In genomic region chr6:2524090-2524489, GRCh38 we compare ENCODE assay signal across 13 cellular contexts.
DNase-seq lines count a peak whose midpoint lies in the region; ATAC-seq, FAIRE-seq and TF ChIP-seq lines count a peak whose summit lies in the region.
"Had no signal": no experiment of that assay in that cellular context is flagged by ENCODE, and none has a peak within 500 bp of the region (broad histone marks: within the 10 kb centered on the region; RNA-seq: fewer than 3 reads in every experiment).

No MANE protein-coding gene starts in this region.

- POLR2A ChIA-PET in endothelial cell of umbilical vein (lab: Charles Lee) = no interaction called here

- H3K4me2 ChIP-seq in endothelial cell of umbilical vein (ENCODE audit: insufficient read depth, low read length) = no peak overlapping the region

- no peak overlapping the region for H2AFZ ChIP-seq in endothelial cell of umbilical vein (ENCODE audit: low read depth, low read length)

- no peaks in the 10 kb centered on the region for H3K9me3 ChIP-seq in endothelial cell of umbilical vein (replicated peaks; ENCODE audit: control insufficient read depth, insufficient read depth, low read length)
- H3K9me3 ChIP-seq: pancreas had no signal

- no TSS peak for BruUV-seq in endothelial cell of umbilical vein (replicated peaks; lab: Mats Ljungman, UMichigan)

- no peak overlapping the region for H3K4me3 ChIP-seq in endothelial cell of umbilical vein (replicated peaks in 1 of 3; ENCODE audit: insufficient read depth in 1 of 3, low read depth in 1 of 3, low read length in 3 of 3)
- H3K4me3 ChIP-seq: pancreas had no signal

- H3K27me3 ChIP-seq in endothelial cell of umbilical vein (ENCODE audit: control insufficient read depth in 2 of 2, insufficient read depth in 2 of 2, low read length in 2 of 2) = no peaks in the 10 kb centered on the region
- H3K27me3 ChIP-seq: pancreas had no signal

- dilution Hi-C loops in endothelial cell of umbilical vein (cut with MboI; ENCODE audit: extremely low pct_ligation_motif_present, low sequenced_read_pairs) = no loop called here

- H3K27ac ChIP-seq in 22Rv1 (no peak overlapping the region), endothelial cell of umbilical vein (ENCODE audit: insufficient read depth, low read depth, low read length) (no peak overlapping the region)
- H3K27ac ChIP-seq: pancreas had no signal

- CTCF ChIA-PET in endothelial cell of umbilical vein (lab: Charles Lee) = interaction anchor here (0.5 to 1.8 kb wide), 7 partner anchors 9 to 111 kb away, joined by 3 to 8 read pairs (median 4); no protein-coding TSS in a partner anchor

- TF ChIP-seq POLR2A in endothelial cell of umbilical vein (IDR thresholded peaks at IDR 0.05; ENCODE audit: low read depth, low read length) = no peak

- H3K79me2 ChIP-seq in endothelial cell of umbilical vein (ENCODE audit: control insufficient read depth, insufficient read depth, low read length) = no peaks in the 10 kb centered on the region

- peak; percentile 10 for DNase-seq in GDM1 (lab: John Stamatoyannopoulos, UW)
- DNase-seq in NAMALWA (ENCODE audit: low spot score) = peak; percentile 52
- peak; percentile 7 for DNase-seq in endothelial cell of umbilical vein (ENCODE audit: low read depth, low spot score)
- DNase-seq in hippocampal formation (lab: John Stamatoyannopoulos, UW) = no peak
- no peak for DNase-seq in NCI-H1436 treated with DMSO at 0.1 percent for 48 hours (lab: John Stamatoyannopoulos, UW)
- DNase-seq: kidney glomerular epithelial cell, NCI-H1930, pancreas, T-helper 17 cell had no signal

- no peaks in the 10 kb centered on the region for H3K9me1 ChIP-seq in endothelial cell of umbilical vein (replicated peaks; ENCODE audit: control insufficient read depth, extremely low read depth, insufficient read depth, low read length)

- H3K9ac ChIP-seq in endothelial cell of umbilical vein (replicated peaks; ENCODE audit: extremely low read depth, insufficient read depth, low read length) = no peak overlapping the region

- peaks cover 12% of the 10 kb centered on the region for H3K4me1 ChIP-seq in endothelial cell of umbilical vein (ENCODE audit: control insufficient read depth, extremely low read depth, insufficient read depth, low read length)
- H3K4me1 ChIP-seq: pancreas had no signal

- TF ChIP-seq CTCF in 22Rv1 (IDR thresholded peaks at IDR 0.05) (peak; percentile 65), endothelial cell of umbilical vein (IDR thresholded peaks at IDR 0.05; ENCODE audit: extremely low read depth in 1 of 2, insufficient read depth in 1 of 2, low read depth in 1 of 2, low read length in 2 of 2) (peak in 1 of 2 donors; percentile 36)

- no peak for FAIRE-seq in endothelial cell of umbilical vein (lab: Jason Lieb, UNC)
- FAIRE-seq: pancreas had no signal

- no peaks in the 10 kb centered on the region for H4K20me1 ChIP-seq in endothelial cell of umbilical vein (replicated peaks; ENCODE audit: control insufficient read depth, extremely low read depth, insufficient read depth, low read length)

- H3K36me3 ChIP-seq in endothelial cell of umbilical vein (ENCODE audit: control insufficient read depth in 2 of 2, extremely low read depth in 1 of 2, insufficient read depth in 2 of 2, low read length in 2 of 2) = no peaks in the 10 kb centered on the region
- H3K36me3 ChIP-seq: pancreas had no signal

- ATAC-seq in HG03095 (IDR thresholded peaks at IDR 0.05; ENCODE audit: unreplicated experiment) = no peak
- no peak for ATAC-seq in GM21786 (IDR thresholded peaks at IDR 0.05; ENCODE audit: unreplicated experiment)
- ATAC-seq: activated T-helper 17 cell treated with anti-CD3 and anti-CD28 coated beads, Interleukin-2, amount 50 U/mL, for 72 hours; pancreas; T-helper 17 cell had no signal

- intact Hi-C loops in endothelial cell of umbilical vein (cut with micrococcal nuclease) = no loop called here

TF ChIP-seq in endothelial cell of umbilical vein, 7 proteins besides CTCF, POLR2A, EP300 and RAD21:
- TF ChIP-seq POLR2AphosphoS5 (IDR thresholded peaks at IDR 0.05; ENCODE audit: insufficient read depth, low read depth, low read length) (no peak), EZH2 (IDR thresholded peaks at IDR 0.05; ENCODE audit: borderline replicate concordance, low read depth, low read length, severe bottlenecking) (no peak), JUN (IDR thresholded peaks at IDR 0.05; ENCODE audit: borderline replicate concordance, insufficient read depth, insufficient read length, low read depth) (no peak), MAX (IDR thresholded peaks at IDR 0.05; ENCODE audit: insufficient read depth, insufficient read length) (no peak)

Comparison
In these comparisons a context has a peak if more than half of its experiments do, and no peak if none do; other contexts are left out.
1. DNase-seq: peak in GDM1 (single experiment), NAMALWA (single experiment) and endothelial cell of umbilical vein (single experiment); none in hippocampal formation (0 of 2) and NCI-H1436 treated with DMSO at 0.1 percent for 48 hours (single experiment).